Comparison of ENCODE assay signal across 10 cellular contexts in genomic region chr13:110308377-110309158, GRCh38. TPM values are rescaled to one million over a fixed set of nuclear protein-coding genes. Genes with fewer than 3 reads are reported as not detected.
DNase-seq lines count a peak whose midpoint lies in the region; ATAC-seq and TF ChIP-seq lines count a peak whose summit lies in the region.
"Had no signal": no experiment of that assay in that cellular context is flagged by ENCODE, and none has a peak within 500 bp of the region (broad histone marks: within the 10 kb centered on the region; RNA-seq: fewer than 3 reads in every experiment).

No MANE protein-coding gene starts in this region.

- CTCF ChIA-PET in activated CD8-positive, alpha-beta memory T cell treated with anti-CD3 and anti-CD28 coated beads, Interleukin-2, amount 10 ng/mL, durations not matched to agents 7 days and 5 days (lab: Charles Lee): no interaction called here

- H3K4me3 ChIP-seq in coronary artery (peak overlapping the region; percentile 98), lower leg skin (ENCODE audit: low read depth, poor library complexity, severe bottlenecking) (peak overlapping the region; percentile 66), urinary bladder (ENCODE audit: low read depth, low read length) (peak overlapping the region; percentile 70)

- H3K4me1 ChIP-seq in urinary bladder (ENCODE audit: insufficient read depth): no peaks in the 10 kb centered on the region

- intact Hi-C loops in lower leg skin (cut with DNase I; ENCODE audit: low total_unique reads): no loop called here

- H3K27ac Mint-ChIP-seq in activated CD8-positive, alpha-beta memory T cell treated with anti-CD3 and anti-CD28 coated beads, Interleukin-2, amount 10 ng/mL, durations not matched to agents 7 days and 5 days: no peak overlapping the region

- peaks cover 3% of the 10 kb centered on the region for H3K4me1 Mint-ChIP-seq in activated CD8-positive, alpha-beta memory T cell treated with anti-CD3 and anti-CD28 coated beads, Interleukin-2, amount 10 ng/mL, durations not matched to agents 7 days and 5 days

- TF ChIP-seq CTCF in coronary artery (IDR thresholded peaks at IDR 0.05): no peak
- no peak for TF ChIP-seq CTCF in lower leg skin (IDR thresholded peaks at IDR 0.05)

- WGBS in lower leg skin, 2 donors: 2 to 3% methylated on average over 38 of the region's 38 CpGs
- WGBS in urinary bladder: 3% methylated on average over 38 of the region's 38 CpGs

- no peak for TF ChIP-seq POLR2A in lower leg skin (IDR thresholded peaks at IDR 0.05)

- H3K27ac ChIP-seq in coronary artery (peak overlapping the region; percentile 99), urinary bladder (ENCODE audit: low read depth) (peak overlapping the region; percentile 26)
- H3K27ac ChIP-seq: C4-2B had no signal

- DNase-seq in activated CD8-positive, alpha-beta memory T cell treated with anti-CD3 and anti-CD28 coated beads for 24 hours: peak; percentile 49
- DNase-seq in activated CD8-positive, alpha-beta memory T cell treated with anti-CD3 and anti-CD28 coated beads, Interleukin-2, amount 10 ng/mL, durations not matched to agents 7 days and 5 days: no peak
- DNase-seq in coronary artery (ENCODE audit: low spot score): peak; percentile 77
- peak in 1 of 2 donors; percentile 85 for DNase-seq in lower leg skin (ENCODE audit: low spot score in 2 of 2)
- DNase-seq in DMS 273 treated with DMSO at 0.1 percent for 48 hours (lab: John Stamatoyannopoulos, UW): no peak
- DNase-seq in globus pallidus (ENCODE audit: low spot score): no peak
- DNase-seq: activated T-cell treated with anti-CD3 and anti-CD28 coated beads, Interleukin-2, amount 50 U/mL, for 1 hour had no signal

- H3K4me3 Mint-ChIP-seq in activated CD8-positive, alpha-beta memory T cell treated with anti-CD3 and anti-CD28 coated beads, Interleukin-2, amount 10 ng/mL, durations not matched to agents 7 days and 5 days: no peak overlapping the region

- no peaks in the 10 kb centered on the region for H3K9me3 Mint-ChIP-seq in activated CD8-positive, alpha-beta memory T cell treated with anti-CD3 and anti-CD28 coated beads, Interleukin-2, amount 10 ng/mL, durations not matched to agents 7 days and 5 days (ENCODE audit: low read depth)

- H3K36me3 ChIP-seq in urinary bladder (ENCODE audit: insufficient read depth): no peaks in the 10 kb centered on the region

- no peak for ATAC-seq in activated CD8-positive, alpha-beta memory T cell treated with anti-CD3 and anti-CD28 coated beads, Interleukin-2, amount 10 ng/mL, durations not matched to agents 7 days and 5 days
- ATAC-seq in HG03097 (IDR thresholded peaks at IDR 0.05; ENCODE audit: low FRiP score, unreplicated experiment): no peak

- no peaks in the 10 kb centered on the region for H3K36me3 Mint-ChIP-seq in activated CD8-positive, alpha-beta memory T cell treated with anti-CD3 and anti-CD28 coated beads, Interleukin-2, amount 10 ng/mL, durations not matched to agents 7 days and 5 days

- H3K27me3 Mint-ChIP-seq in activated CD8-positive, alpha-beta memory T cell treated with anti-CD3 and anti-CD28 coated beads, Interleukin-2, amount 10 ng/mL, durations not matched to agents 7 days and 5 days: peaks cover 75% of the 10 kb centered on the region

RNA-seq across cellular contexts. Expression of gene COL4A2, which starts 1.5 kb away (rescaled TPM):
- not detected for total RNA-seq in activated CD8-positive, alpha-beta memory T cell treated with anti-CD3 and anti-CD28 coated beads, Interleukin-2, amount 10 ng/mL, durations not matched to agents 7 days and 5 days
- total RNA-seq in lower leg skin (100 to 1,000 TPM in 1 of 4 donors, 10 to 100 TPM in 3; 40.8 to 119 (median 58.9) TPM), urinary bladder (465 TPM)
- polyA plus RNA-seq in urinary bladder: 488 TPM

RNA-seq across cellular contexts. Expression of gene COL4A1, which starts 1.6 kb away (rescaled TPM):
- total RNA-seq in activated CD8-positive, alpha-beta memory T cell treated with anti-CD3 and anti-CD28 coated beads, Interleukin-2, amount 10 ng/mL, durations not matched to agents 7 days and 5 days: not detected
- total RNA-seq in lower leg skin (100 to 1,000 TPM in 1 of 4 donors, 10 to 100 TPM in 3; 41.0 to 105 (median 56.7) TPM), urinary bladder (1,096 TPM)
- polyA plus RNA-seq in urinary bladder: 334 TPM

Comparison
In these comparisons a context has a peak if more than half of its experiments do, and no peak if none do; other contexts are left out.
1. DNase-seq: peak in activated CD8-positive, alpha-beta memory T cell treated with anti-CD3 and anti-CD28 coated beads for 24 hours (single experiment) and coronary artery (single experiment); none in activated CD8-positive, alpha-beta memory T cell treated with anti-CD3 and anti-CD28 coated beads, Interleukin-2, amount 10 ng/mL, durations not matched to agents 7 days and 5 days (single experiment), DMS 273 treated with DMSO at 0.1 percent for 48 hours (single experiment) and globus pallidus (single experiment).
2. RNA of gene COL4A2, which starts 1.5 kb away (total RNA-seq): 465 TPM in urinary bladder (single experiment) and 40.8 to 119 TPM in lower leg skin; not detected in activated CD8-positive, alpha-beta memory T cell treated with anti-CD3 and anti-CD28 coated beads, Interleukin-2, amount 10 ng/mL, durations not matched to agents 7 days and 5 days; every median in the first group is over 10 times any median in the second.
3. RNA of gene COL4A1, which starts 1.6 kb away (total RNA-seq): 1,096 TPM in urinary bladder (single experiment) and 41.0 to 105 TPM in lower leg skin; not detected in activated CD8-positive, alpha-beta memory T cell treated with anti-CD3 and anti-CD28 coated beads, Interleukin-2, amount 10 ng/mL, durations not matched to agents 7 days and 5 days; every median in the first group is over 10 times any median in the second.
4. Peak in every context shown above with its lines, with median percentiles within 50 percentile points of each other: H3K4me3 ChIP-seq.